26 cellular contexts compared by ENCODE assay signal in genomic region chr14:36279306-36280244, GRCh38. TPM values are rescaled to one million over a fixed set of nuclear protein-coding genes. Genes with fewer than 3 reads are reported as not detected.
A peak's percentile ranks its signal among the peaks of the same experiment; 100 is the strongest.
DNase-seq lines count a peak whose midpoint lies in the region; FAIRE-seq and TF ChIP-seq lines count a peak whose summit lies in the region.
"Had no signal": no experiment of that assay in that cellular context is flagged by ENCODE, and none has a peak within 500 bp of the region (broad histone marks: within the 10 kb centered on the region; RNA-seq: fewer than 3 reads in every experiment).

No MANE protein-coding gene starts in this region.

- TF ChIP-seq POLR2A in GM12892 (IDR thresholded peaks at IDR 0.05; ENCODE audit: low read depth, low read length) (no peak), adrenal gland (IDR thresholded peaks at IDR 0.05) (no peak)

- TF ChIP-seq EP300 in Ishikawa (IDR thresholded peaks at IDR 0.05; ENCODE audit: borderline replicate concordance), result no peak

- H4K5ac ChIP-seq in H9 (ENCODE audit: insufficient read length, low read depth, low read length) (no peak overlapping the region), mesendoderm (ENCODE audit: low read length) (no peak overlapping the region)

- FAIRE-seq in bronchial epithelial cell (lab: Jason Lieb, UNC), result no peak
- no peak for FAIRE-seq in GM12892 (lab: Jason Lieb, UNC)
- FAIRE-seq: GM19239 had no signal

- H3K4me2 ChIP-seq in H9 (ENCODE audit: insufficient read depth, insufficient read length, low read length) (peak overlapping the region; percentile 35), mesendoderm (ENCODE audit: low read length) (no peak overlapping the region), MM.1S (ENCODE audit: low read depth, low read length) (no peak overlapping the region)

- H2BK120ac ChIP-seq in H9 (ENCODE audit: low read depth, low read length, poor library complexity, severe bottlenecking) (no peak overlapping the region), mesendoderm (ENCODE audit: low read depth, low read length) (no peak overlapping the region)

- peak overlapping the region; percentile 48 for H3K27ac ChIP-seq in H9 (ENCODE audit: insufficient read length, low read depth, low read length)
- no peak overlapping the region for H3K27ac ChIP-seq in mesendoderm (ENCODE audit: low read depth, low read length)
- no peak overlapping the region for H3K27ac ChIP-seq in adrenal gland
- H3K27ac ChIP-seq in MM.1S (ENCODE audit: low read length), result no peak overlapping the region
- H3K27ac ChIP-seq: brain microvascular endothelial cell, gastroesophageal sphincter, tibial artery had no signal

- H2AK5ac ChIP-seq in H9 (ENCODE audit: insufficient read length, low read length) (no peak overlapping the region), mesendoderm (ENCODE audit: low read length) (no peak overlapping the region)

- H4K8ac ChIP-seq in H9 (replicated peaks; ENCODE audit: insufficient read length, low read depth, low read length) (no peak overlapping the region), mesendoderm (ENCODE audit: low read depth, low read length) (no peak overlapping the region)

- H3K4me1 Mint-ChIP-seq in H9, result peaks cover 60 to 62% of the 10 kb centered on the region in 2 experiments
- H3K4me1 Mint-ChIP-seq: T-helper 17 cell had no signal

- no peaks in the 10 kb centered on the region for H3K27me3 Mint-ChIP-seq in H9 (ENCODE audit: low read depth)

- H3K18ac ChIP-seq in H9 (ENCODE audit: insufficient read length, low read depth, low read length) (no peak overlapping the region), mesendoderm (ENCODE audit: low read length) (no peak overlapping the region)

- H4K20me1 ChIP-seq in H9 (ENCODE audit: control insufficient read depth, insufficient read depth, insufficient read length) (no peaks in the 10 kb centered on the region), MM.1S (ENCODE audit: insufficient read depth, low read length) (no peaks in the 10 kb centered on the region)

- H3T11ph ChIP-seq in H9 (ENCODE audit: low read length), result peak overlapping the region; percentile 29

- H2AFZ ChIP-seq in H9 (ENCODE audit: low read length) (no peak overlapping the region), MM.1S (ENCODE audit: low read length) (no peak overlapping the region)

- H3K23ac ChIP-seq in H9 (ENCODE audit: insufficient read length, low read depth, low read length) (no peak overlapping the region), mesendoderm (ENCODE audit: low read length) (no peak overlapping the region)

- H3K4me3 ChIP-seq in bronchial epithelial cell (ENCODE audit: low read depth, low read length), result no peak overlapping the region
- no peak overlapping the region for H3K4me3 ChIP-seq in mesendoderm (ENCODE audit: low read length)
- no peak overlapping the region for H3K4me3 ChIP-seq in adrenal gland
- no peak overlapping the region for H3K4me3 ChIP-seq in MM.1S (ENCODE audit: low read length)
- H3K4me3 ChIP-seq: gastroesophageal sphincter, lung, tibial artery had no signal

- peak overlapping the region; percentile 23 to 48; a peak in 3 of 5 replicates for H3K4me3 Mint-ChIP-seq in H9
- H3K4me3 Mint-ChIP-seq: activated T-cell treated with anti-CD3 and anti-CD28 coated beads, Interleukin-2, amount 50 U/mL, for 4 hours; effector memory CD8-positive, alpha-beta T cell; HFFc6; stimulated activated naive CD8-positive, alpha-beta T cell treated with anti-CD3 and anti-CD28 coated beads, Interleukin-15, Interleukin-2, amounts not matched to agents 100 ng/mL and 50 ng/mL, for 24 hours; T-helper 17 cell had no signal

- no peaks in the 10 kb centered on the region for H3K9me2 ChIP-seq in MM.1S (replicated peaks; ENCODE audit: insufficient read depth, low read length)

- H3K9ac ChIP-seq in H9 (ENCODE audit: extremely low read depth, insufficient read length, low read length) (no peak overlapping the region), mesendoderm (ENCODE audit: low read length) (no peak overlapping the region), MM.1S (ENCODE audit: low read length) (no peak overlapping the region)

- no peak overlapping the region for H2BK12ac ChIP-seq in H9 (ENCODE audit: insufficient read length, low read depth, low read length)

- H3K79me2 ChIP-seq in H9 (ENCODE audit: insufficient read depth, low read length), result no peaks in the 10 kb centered on the region
- H3K79me2 ChIP-seq in mesendoderm (ENCODE audit: control insufficient read depth, insufficient read depth, low read length), result no peaks in the 10 kb centered on the region
- no peaks in the 10 kb centered on the region for H3K79me2 ChIP-seq in MM.1S (ENCODE audit: low read length)

- peak overlapping the region; percentile 91 to 94 (median 93) for H3K27ac Mint-ChIP-seq in H9
- H3K27ac Mint-ChIP-seq: effector memory CD8-positive, alpha-beta T cell; HFFc6; progenitor cell of endocrine pancreas; stimulated activated naive CD8-positive, alpha-beta T cell treated with anti-CD3 and anti-CD28 coated beads, Interleukin-15, Interleukin-2, amounts not matched to agents 100 ng/mL and 50 ng/mL, for 24 hours; T-helper 17 cell had no signal

- H2BK15ac ChIP-seq in H9 (ENCODE audit: low read depth, low read length), result no peak overlapping the region
- H2BK15ac ChIP-seq in mesendoderm (replicated peaks; ENCODE audit: low read depth), result no peak overlapping the region

- H2BK5ac ChIP-seq in H9 (ENCODE audit: insufficient read length, low read length) (no peak overlapping the region), mesendoderm (ENCODE audit: low read length) (no peak overlapping the region)

- no peaks in the 10 kb centered on the region for H3K27me3 ChIP-seq in H9 (ENCODE audit: insufficient read depth, low read length)
- H3K27me3 ChIP-seq in bronchial epithelial cell (ENCODE audit: control insufficient read depth, insufficient read depth, low read length), result no peaks in the 10 kb centered on the region
- H3K27me3 ChIP-seq in mesendoderm (ENCODE audit: insufficient read depth, low read length, poor library complexity), result no peaks in the 10 kb centered on the region
- H3K27me3 ChIP-seq in adrenal gland, result no peaks in the 10 kb centered on the region
- no peaks in the 10 kb centered on the region for H3K27me3 ChIP-seq in MM.1S (replicated peaks; ENCODE audit: insufficient read depth, low read length)
- H3K27me3 ChIP-seq: brain microvascular endothelial cell, tibial artery had no signal

- H3K9me3 ChIP-seq in H9 (ENCODE audit: control insufficient read depth, low read depth, low read length) (no peaks in the 10 kb centered on the region), adrenal gland (replicated peaks in 1 of 3) (no peaks in the 10 kb centered on the region), MM.1S (replicated peaks; ENCODE audit: insufficient read depth, low read length) (no peaks in the 10 kb centered on the region)
- H3K9me3 ChIP-seq: gastroesophageal sphincter, tibial artery had no signal

- H2BK20ac ChIP-seq in H9 (ENCODE audit: low read depth, low read length, poor library complexity, severe bottlenecking), result no peak overlapping the region

- H3K14ac ChIP-seq in H9 (ENCODE audit: insufficient read depth, low read length), result no peak overlapping the region

- H3F3A ChIP-seq in MM.1S (ENCODE audit: insufficient read depth, low read length), result no peaks in the 10 kb centered on the region

- H3K4me1 ChIP-seq in H9 (ENCODE audit: insufficient read depth, low read length) (peaks cover 7% of the 10 kb centered on the region), mesendoderm (ENCODE audit: control insufficient read depth, low read depth, low read length) (no peaks in the 10 kb centered on the region), adrenal gland (replicated peaks in 1 of 2) (no peaks in the 10 kb centered on the region), MM.1S (ENCODE audit: low read length) (no peaks in the 10 kb centered on the region)
- H3K4me1 ChIP-seq: gastroesophageal sphincter, tibial artery had no signal

- no peaks in the 10 kb centered on the region for H3K36me3 Mint-ChIP-seq in H9 (ENCODE audit: insufficient read depth in 1 of 3, low read depth in 3 of 3)

- intact Hi-C loops in adrenal gland (cut with DNase I), result no loop called here

- no peaks in the 10 kb centered on the region for H3K23me2 ChIP-seq in H9 (ENCODE audit: insufficient read length, low read depth, low read length, poor library complexity, severe bottlenecking)

- no peaks in the 10 kb centered on the region for H3K9me3 Mint-ChIP-seq in H9
- H3K9me3 Mint-ChIP-seq: activated T-cell treated with anti-CD3 and anti-CD28 coated beads, Interleukin-2, amount 50 U/mL, for 4 hours; effector memory CD8-positive, alpha-beta T cell; HFFc6; stimulated activated naive CD8-positive, alpha-beta T cell treated with anti-CD3 and anti-CD28 coated beads, Interleukin-15, Interleukin-2, amounts not matched to agents 100 ng/mL and 50 ng/mL, for 24 hours had no signal

- H3K79me1 ChIP-seq in H9 (ENCODE audit: insufficient read depth, low read depth, low read length, poor library complexity, severe bottlenecking), result no peaks in the 10 kb centered on the region
- no peaks in the 10 kb centered on the region for H3K79me1 ChIP-seq in mesendoderm (ENCODE audit: low read length)

- no peak for TF ChIP-seq RAD21 in Ishikawa (IDR thresholded peaks at IDR 0.05; ENCODE audit: low read depth)

- DNase-seq in H9 (no peak), bronchial epithelial cell (ENCODE audit: low read depth) (peak; percentile 87), mesendoderm (peak; percentile 19), GM12892 (ENCODE audit: insufficient read length) (no peak), adrenal gland (no peak), MM.1S (no peak)
- DNase-seq: activated CD4-positive, alpha-beta T cell treated with anti-CD3 and anti-CD28 coated beads for 4 hours; activated T-cell treated with anti-CD3 and anti-CD28 coated beads, Interleukin-2, amount 50 U/mL, for 4 hours; brain microvascular endothelial cell; C1 segment of cervical spinal cord; Calu3; effector memory CD8-positive, alpha-beta T cell; HFFc6; Karpas-422; kidney; MV-4-11; NCI-H2029 treated with DMSO at 0.1 percent for 48 hours; NCI-H510A treated with DMSO at 0.1 percent for 48 hours; T-helper 17 cell; tibial artery had no signal

- H3K4ac ChIP-seq in H9 (ENCODE audit: low read depth, low read length) (no peak overlapping the region), mesendoderm (ENCODE audit: low read depth, low read length) (no peak overlapping the region)

- no peak overlapping the region for H4K91ac ChIP-seq in H9 (ENCODE audit: insufficient read length, low read depth, low read length)

- TF ChIP-seq CTCF in H9 (conservative IDR thresholded peaks at IDR 0.05) (no peak), bronchial epithelial cell (IDR thresholded peaks at IDR 0.05; ENCODE audit: insufficient read depth, low read length, severe bottlenecking) (no peak), adrenal gland (IDR thresholded peaks at IDR 0.05) (no peak), MM.1S (IDR thresholded peaks at IDR 0.05; ENCODE audit: low read length) (no peak)

- H3K56ac ChIP-seq in H9 (ENCODE audit: insufficient read length, low read depth, low read length) (no peak overlapping the region), mesendoderm (ENCODE audit: low read length) (no peak overlapping the region)

- H3K36me3 ChIP-seq in bronchial epithelial cell (ENCODE audit: control insufficient read depth, insufficient read depth, low read length) (no peaks in the 10 kb centered on the region), mesendoderm (ENCODE audit: control insufficient read depth, insufficient read depth, low read length) (no peaks in the 10 kb centered on the region), adrenal gland (replicated peaks in 1 of 2) (no peaks in the 10 kb centered on the region), MM.1S (replicated peaks; ENCODE audit: insufficient read depth, low read length) (no peaks in the 10 kb centered on the region)
- H3K36me3 ChIP-seq: brain microvascular endothelial cell, gastroesophageal sphincter, tibial artery had no signal

- no CpG with 5 or more reads among the region's 7 CpGs for WGBS in H9 (ENCODE audit: extremely low coverage, insufficient read length, low lambda C conversion rate)
- no CpG with 5 or more reads among the region's 7 CpGs for WGBS in mesendoderm (ENCODE audit: extremely low coverage, insufficient coverage, low lambda C conversion rate)
- 70 to 74% (median 72%) methylated on average over 7 of the region's 7 CpGs for WGBS in adrenal gland, 4 donors

RNA-seq across cellular contexts. Expression of gene MBIP, which starts 40.9 kb away (rescaled TPM):
- total RNA-seq in H9 (2021) (29.6 and 31.4 TPM in 2 replicates), bronchial epithelial cell (5.8 and 6.8 TPM in 2 replicates), adrenal gland (10 to 100 TPM; 10.5 to 68.3 (median 23.5) TPM)
- 27.2 TPM for polyA plus RNA-seq in mesendoderm (2013, experiment 1 of 2)
- 28.7 TPM for polyA plus RNA-seq in mesendoderm (2013, experiment 2 of 2)
- 27.7 TPM for polyA plus RNA-seq in GM12892 (2012; ENCODE audit: missing spikeins)
- 10 to 100 TPM; 18.8 to 36.5 (median 21.5) TPM for polyA plus RNA-seq in adrenal gland

Comparison
In these comparisons a context has a peak if more than half of its experiments do, and no peak if none do; other contexts are left out.
1. DNase-seq: peak in bronchial epithelial cell (single experiment) and mesendoderm (single experiment); none in H9 (single experiment), GM12892 (single experiment), adrenal gland (0 of 7) and MM.1S (single experiment).